ENCODE assay signal across 1 cellular context in genomic region chr12:108563135-108563803, GRCh38.
A peak's percentile ranks its signal among the peaks of the same experiment; 100 is the strongest.
TF ChIP-seq lines count a peak whose summit lies in the region.

No MANE protein-coding gene starts in this region.

TF ChIP-seq in K562, 482 proteins besides CTCF, POLR2A, EP300 and RAD21 (continued from another document and continues in another):
- TF ChIP-seq E4F1 (CRISPR knock-in tag; IDR thresholded peaks at IDR 0.05; ENCODE audit: borderline replicate concordance) (no peak), MAZ (CRISPR knock-in tag; conservative IDR thresholded peaks at IDR 0.05 in 1 of 2, IDR thresholded peaks at IDR 0.05 in 1 of 2) (peak in 1 of 2 experiments; percentile 86; a peak in 3 of 4 replicates), MNT (conservative IDR thresholded peaks at IDR 0.05) (peak in 1 of 2 experiments; percentile 16; a peak in 1 of 4 replicates), SIN3A (IDR thresholded peaks at IDR 0.05; ENCODE audit: borderline replicate concordance in 2 of 2, control insufficient read depth in 1 of 2, low read depth in 2 of 2, low read length in 2 of 2) (0 out of 4 replicates have a peak, but pooled peaks of 1 of the 2 experiments have one; percentile 38), KLF16 (IDR thresholded peaks at IDR 0.05) (peak; percentile 60), TFAP4 (CRISPR knock-in tag; IDR thresholded peaks at IDR 0.05; ENCODE audit: borderline replicate concordance) (peak; percentile 45; the same call in 1 of the 2 replicates), ZHX1 (conservative IDR thresholded peaks at IDR 0.05; ENCODE audit: low read length) (0 out of 2 replicates have a peak, but pooled peaks have one; percentile 47), ZNF766 (CRISPR knock-in tag; conservative IDR thresholded peaks at IDR 0.05) (peak; percentile 53; the same call in 1 of the 2 replicates), FOXJ2 (tag; IDR thresholded peaks at IDR 0.05) (peak; percentile 82; the same call in 1 of the 2 replicates), KLF6 (CRISPR knock-in tag; IDR thresholded peaks at IDR 0.05; ENCODE audit: borderline replicate concordance) (no peak), DPF2 (IDR thresholded peaks at IDR 0.05) (peak; percentile 50; the same call in 1 of the 2 replicates), ZNF79 (CRISPR knock-in tag; IDR thresholded peaks at IDR 0.05; ENCODE audit: low read depth) (no peak), MXD1 (CRISPR knock-in tag; IDR thresholded peaks at IDR 0.05; ENCODE audit: borderline replicate concordance, poor library complexity, severe bottlenecking) (no peak), CTBP1 (IDR thresholded peaks at IDR 0.05; ENCODE audit: borderline replicate concordance) (0 out of 2 replicates have a peak, but pooled peaks have one; percentile 40), ATF3 (IDR thresholded peaks at IDR 0.05) (0 out of 2 replicates have a peak, but pooled peaks have one; percentile 47), ATF3 (CRISPR knock-in tag; conservative IDR thresholded peaks at IDR 0.05) (0 out of 2 replicates have a peak, but pooled peaks have one; percentile 16), ZNF584 (CRISPR knock-in tag; IDR thresholded peaks at IDR 0.05; ENCODE audit: low read depth) (no peak), MXI1 (IDR thresholded peaks at IDR 0.05; ENCODE audit: low read depth, low read length) (peak; percentile 21; the same call in 1 of the 2 replicates), ZNF197 (CRISPR knock-in tag; IDR thresholded peaks at IDR 0.05; ENCODE audit: low read depth) (no peak), SMARCA4 (IDR thresholded peaks at IDR 0.05) (peak; percentile 54; the same call in 1 of the 2 replicates), MCM3 (IDR thresholded peaks at IDR 0.05) (no peak), EGR1 (conservative IDR thresholded peaks at IDR 0.05) (peak; percentile 60), JUN (IDR thresholded peaks at IDR 0.05; ENCODE audit: borderline replicate concordance, low read depth, low read length) (0 out of 2 replicates have a peak, but pooled peaks have one; percentile 27), JUN (CRISPR knock-in tag; IDR thresholded peaks at IDR 0.05; ENCODE audit: borderline replicate concordance) (no peak), NFE2 (IDR thresholded peaks at IDR 0.05; ENCODE audit: low read depth) (0 out of 2 replicates have a peak, but pooled peaks have one; percentile 32), PKNOX1 (IDR thresholded peaks at IDR 0.05) (peak; percentile 66), ZNF740 (CRISPR knock-in tag; IDR thresholded peaks at IDR 0.05) (no peak), ZNF740 (tag; IDR thresholded peaks at IDR 0.05) (peak in 1 of 2 experiments; percentile 49; a peak in 1 of 4 replicates), KLF13 (tag; IDR thresholded peaks at IDR 0.05; ENCODE audit: borderline replicate concordance, low read depth) (no peak), ARID1B (IDR thresholded peaks at IDR 0.05) (peak; percentile 37; the same call in 1 of the 2 replicates), CBX3 (IDR thresholded peaks at IDR 0.05; ENCODE audit: borderline replicate concordance in 1 of 2, low read length in 2 of 2) (0 out of 3 replicates have a peak, but pooled peaks of 1 of the 2 experiments have one; percentile 31), ZNF717 (CRISPR knock-in tag; IDR thresholded peaks at IDR 0.05) (no peak), SMC3 (conservative IDR thresholded peaks at IDR 0.05; ENCODE audit: insufficient read depth, low read depth, low read length) (peak; percentile 91), MYC (IDR thresholded peaks at IDR 0.05; ENCODE audit: low read depth, low read length) (peak; percentile 78), MYC (CRISPR knock-in tag; IDR thresholded peaks at IDR 0.05; ENCODE audit: borderline replicate concordance, low read depth) (no peak), IRF9 (tag; IDR thresholded peaks at IDR 0.05) (0 out of 2 replicates have a peak, but pooled peaks have one; percentile 20), DEAF1 (CRISPR knock-in tag; IDR thresholded peaks at IDR 0.05) (peak; percentile 84), MEF2A (IDR thresholded peaks at IDR 0.05; ENCODE audit: control insufficient read depth, low read depth, low read length) (peak; percentile 33; the same call in 1 of the 2 replicates), FOXM1 (IDR thresholded peaks at IDR 0.05; ENCODE audit: low read depth) (no peak), FOXM1 (CRISPR knock-in tag; IDR thresholded peaks at IDR 0.05; ENCODE audit: low read depth) (no peak), STAT6 (CRISPR knock-in tag; IDR thresholded peaks at IDR 0.05) (no peak)
